ENCODE assay signal across 8 cellular contexts in the genomic region with DNA sequence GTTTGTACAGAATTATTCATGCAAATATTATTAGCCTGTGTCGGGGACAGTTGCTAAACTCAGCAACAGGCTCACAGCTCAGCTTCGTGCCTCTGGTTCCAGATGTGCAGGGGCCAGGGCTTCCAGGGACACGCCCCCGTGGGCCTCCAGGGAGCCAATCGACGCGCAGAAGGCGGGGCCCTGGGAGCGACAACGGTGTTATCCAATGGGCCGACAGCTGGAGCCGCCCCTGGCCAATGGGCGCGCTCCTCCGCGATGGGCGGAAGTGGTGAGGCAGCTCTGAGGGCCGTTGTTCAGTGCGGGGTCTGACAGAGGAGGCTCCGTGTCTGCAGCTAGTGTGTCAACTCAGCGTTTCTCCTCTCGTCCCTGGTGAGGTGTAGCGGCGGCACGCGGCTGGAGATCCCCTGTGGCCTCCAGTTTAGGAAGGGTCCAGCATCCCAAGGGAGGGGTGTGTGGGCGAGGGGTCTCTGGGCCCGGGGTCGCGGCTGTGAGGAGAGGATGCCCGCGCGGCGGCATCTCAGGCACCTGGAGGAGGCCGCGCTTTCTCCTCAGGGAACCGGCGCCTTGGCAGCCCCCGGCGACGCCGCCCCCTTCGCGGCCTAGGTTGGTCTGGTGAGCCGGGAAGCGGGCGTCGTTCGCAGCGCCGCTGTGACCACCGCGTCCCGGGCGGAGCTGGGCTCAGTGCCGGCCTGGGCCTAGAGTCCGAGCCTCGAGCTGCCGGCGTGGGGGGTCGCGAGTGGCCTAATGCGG. TPM values are rescaled to one million over a fixed set of nuclear protein-coding genes. Genes with fewer than 3 reads are reported as not detected.
DNase-seq lines count a peak whose midpoint lies in the region; ATAC-seq and TF ChIP-seq lines count a peak whose summit lies in the region.

A gene with protein sequence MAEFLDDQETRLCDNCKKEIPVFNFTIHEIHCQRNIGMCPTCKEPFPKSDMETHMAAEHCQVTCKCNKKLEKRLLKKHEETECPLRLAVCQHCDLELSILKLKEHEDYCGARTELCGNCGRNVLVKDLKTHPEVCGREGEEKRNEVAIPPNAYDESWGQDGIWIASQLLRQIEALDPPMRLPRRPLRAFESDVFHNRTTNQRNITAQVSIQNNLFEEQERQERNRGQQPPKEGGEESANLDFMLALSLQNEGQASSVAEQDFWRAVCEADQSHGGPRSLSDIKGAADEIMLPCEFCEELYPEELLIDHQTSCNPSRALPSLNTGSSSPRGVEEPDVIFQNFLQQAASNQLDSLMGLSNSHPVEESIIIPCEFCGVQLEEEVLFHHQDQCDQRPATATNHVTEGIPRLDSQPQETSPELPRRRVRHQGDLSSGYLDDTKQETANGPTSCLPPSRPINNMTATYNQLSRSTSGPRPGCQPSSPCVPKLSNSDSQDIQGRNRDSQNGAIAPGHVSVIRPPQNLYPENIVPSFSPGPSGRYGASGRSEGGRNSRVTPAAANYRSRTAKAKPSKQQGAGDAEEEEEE (plus strand): TSS at position 311 of the 750 bp plus-strand sequence. CDS start 4,963 bp downstream, outside the sequence.

- TF ChIP-seq CTCF in GM12875 (IDR thresholded peaks at IDR 0.05; ENCODE audit: borderline replicate concordance, insufficient read depth, low read depth, low read length) (no peak), cardiac muscle cell (IDR thresholded peaks at IDR 0.05; ENCODE audit: low read depth, low read length) (no peak), parathyroid adenoma (IDR thresholded peaks at IDR 0.05) (no peak), tibial nerve (IDR thresholded peaks at IDR 0.05) (peak in 2 of 5 experiments; percentile 43 to 49)

- H3K9ac ChIP-seq in adipocyte (ENCODE audit: low read length) (peak within 1 kb of the TSS; percentile 92), parathyroid adenoma (peak within 1 kb of the TSS; percentile 73)

- peak; percentile 87 to 98 for TF ChIP-seq EP300 in tibial nerve (IDR thresholded peaks at IDR 0.05)

- peak within 1 kb of the TSS; percentile 94 for H2AFZ ChIP-seq in parathyroid adenoma

- H3K4me2 ChIP-seq in parathyroid adenoma (ENCODE audit: low read length): peak within 1 kb of the TSS; percentile 65

- DNase-seq in NCI-H1436 (lab: John Stamatoyannopoulos, UW): peak; percentile 95
- DNase-seq in T follicular helper cell (ENCODE audit: low read depth): peak; percentile 97
- DNase-seq in adipocyte (ENCODE audit: low read depth): peak; percentile 99
- DNase-seq in cardiac muscle cell (ENCODE audit: low read depth in 1 of 2, low spot score in 1 of 2): peak; percentile 98
- DNase-seq in tibial nerve (ENCODE audit: low spot score in 2 of 2): peak; percentile 97

- no peaks in the 10 kb centered on the region for H3K36me3 ChIP-seq in adipocyte (ENCODE audit: control insufficient read depth, insufficient read depth, low read length, severe bottlenecking)
- H3K36me3 ChIP-seq in cardiac muscle cell: peaks cover 2% of the 10 kb centered on the region
- no peaks in the 10 kb centered on the region for H3K36me3 ChIP-seq in parathyroid adenoma (ENCODE audit: control insufficient read depth, insufficient read depth, low read length)
- no peaks in the 10 kb centered on the region for H3K36me3 ChIP-seq in tibial nerve

- H3K27me3 ChIP-seq in adipocyte (replicated peaks; ENCODE audit: control insufficient read depth, insufficient read depth, low read length): no peaks in the 10 kb centered on the region
- no peaks in the 10 kb centered on the region for H3K27me3 ChIP-seq in cardiac muscle cell
- H3K27me3 ChIP-seq in parathyroid adenoma (ENCODE audit: control insufficient read depth, insufficient read depth, low read length): no peaks in the 10 kb centered on the region
- no peaks in the 10 kb centered on the region for H3K27me3 ChIP-seq in tibial nerve

- H3K79me2 ChIP-seq in parathyroid adenoma: peaks cover 29% of the 10 kb centered on the region

- 0% methylated on average over 20 to 34 of the region's 63 CpGs for WGBS in tibial nerve, 2 donors

- H3K27ac ChIP-seq in cardiac muscle cell: peak within 1 kb of the TSS; percentile 88
- H3K27ac ChIP-seq in parathyroid adenoma: peak within 1 kb of the TSS; percentile 67
- H3K27ac ChIP-seq in tibial nerve: peak within 1 kb of the TSS; percentile 53 to 97 (median 92)

- H3K9me3 ChIP-seq in adipocyte (ENCODE audit: control insufficient read depth, low read length) (no peaks in the 10 kb centered on the region), cardiac muscle cell (ENCODE audit: low read depth) (no peaks in the 10 kb centered on the region), parathyroid adenoma (ENCODE audit: control insufficient read depth, low read length) (no peaks in the 10 kb centered on the region), tibial nerve (no peaks in the 10 kb centered on the region)

- H3K4me3 ChIP-seq in GM12875 (ENCODE audit: low read depth, low read length): peak within 1 kb of the TSS; percentile 92
- peak within 1 kb of the TSS; percentile 86 for H3K4me3 ChIP-seq in adipocyte (ENCODE audit: low read length)
- peak within 1 kb of the TSS; percentile 82 for H3K4me3 ChIP-seq in cardiac muscle cell
- H3K4me3 ChIP-seq in parathyroid adenoma (ENCODE audit: low read depth, low read length): peak within 1 kb of the TSS; percentile 75
- peak within 1 kb of the TSS; percentile 56 to 95 (median 86) for H3K4me3 ChIP-seq in tibial nerve

- ATAC-seq in HG02798 (IDR thresholded peaks at IDR 0.05; ENCODE audit: poor library complexity, unreplicated experiment): peak; percentile 99

- H3K4me1 ChIP-seq in adipocyte (ENCODE audit: control insufficient read depth, insufficient read depth, low read length) (peaks cover 60% of the 10 kb centered on the region), cardiac muscle cell (ENCODE audit: low read depth) (peaks cover 37% of the 10 kb centered on the region), parathyroid adenoma (peaks cover 7% of the 10 kb centered on the region), tibial nerve (peaks cover 0 to 68% (median 29%) of the 10 kb centered on the region in 4 donors)

- peak; percentile 93 to 97 for TF ChIP-seq POLR2A in tibial nerve (IDR thresholded peaks at IDR 0.05)

RNA-seq across cellular contexts. Expression of the gene that starts here (rescaled TPM):
- total RNA-seq in cardiac muscle cell (34.5 and 41.3 TPM in 2 replicates), tibial nerve (10 to 100 TPM; 24.7 to 32.9 (median 27.4) TPM)
- 60.6 and 66.8 TPM in 2 replicates for polyA plus RNA-seq in cardiac muscle cell

Comparison
In these comparisons a context has a peak if more than half of its experiments do, and no peak if none do; other contexts are left out.
1. Peak in every context shown above with its lines: DNase-seq, ATAC-seq, H3K4me3 ChIP-seq and H3K27ac ChIP-seq.